Comparison of ENCODE assay signal across 8 cellular contexts in genomic region chr9:95772320-95773060, GRCh38.
DNase-seq lines count a peak whose midpoint lies in the region; ATAC-seq lines count a peak whose summit lies in the region.

No MANE protein-coding gene starts in this region.

- H3K27ac Mint-ChIP-seq in activated naive CD8-positive, alpha-beta T cell treated with anti-CD3 and anti-CD28 coated beads, Interleukin-2, amount 10 ng/mL, durations not matched to agents 7 days and 5 days, result peak overlapping the region; percentile 37

- peaks cover 8% of the 10 kb centered on the region for H3K4me1 Mint-ChIP-seq in activated naive CD8-positive, alpha-beta T cell treated with anti-CD3 and anti-CD28 coated beads, Interleukin-2, amount 10 ng/mL, durations not matched to agents 7 days and 5 days

- no peaks in the 10 kb centered on the region for H3K9me3 Mint-ChIP-seq in activated naive CD8-positive, alpha-beta T cell treated with anti-CD3 and anti-CD28 coated beads, Interleukin-2, amount 10 ng/mL, durations not matched to agents 7 days and 5 days

- DNase-seq in HT1080 (ENCODE audit: low read depth) (peak; percentile 17), iPS-NIHi11 (ENCODE audit: low spot score) (peak; percentile 64), NK-92 (lab: John Stamatoyannopoulos, UW; ENCODE audit: unreplicated experiment) (no peak), NCI-H526 treated with DMSO at 0.1 percent for 48 hours (lab: John Stamatoyannopoulos, UW) (no peak)
- peak; percentile 40 for DNase-seq in activated naive CD8-positive, alpha-beta T cell treated with anti-CD3 and anti-CD28 coated beads, Interleukin-2, amount 10 ng/mL, durations not matched to agents 7 days and 5 days
- peak; percentile 30 for DNase-seq in stimulated activated CD8-positive, alpha-beta memory T cell treated with anti-CD3 and anti-CD28 coated beads, Interleukin-4, amount 100 ng/mL, for 48 hours
- no peak for DNase-seq in activated CD4-positive, alpha-beta T cell treated with anti-CD3 and anti-CD28 coated beads, Interleukin-2, amount 50 U/mL, for 48 hours

- peak; percentile 58 for ATAC-seq in activated naive CD8-positive, alpha-beta T cell treated with anti-CD3 and anti-CD28 coated beads, Interleukin-2, amount 10 ng/mL, durations not matched to agents 7 days and 5 days (ENCODE audit: low read depth)
- no peak for ATAC-seq in HG02870 (IDR thresholded peaks at IDR 0.05; ENCODE audit: unreplicated experiment)

- H3K27me3 Mint-ChIP-seq in activated naive CD8-positive, alpha-beta T cell treated with anti-CD3 and anti-CD28 coated beads, Interleukin-2, amount 10 ng/mL, durations not matched to agents 7 days and 5 days, result peaks cover 24% of the 10 kb centered on the region

- POLR2A ChIA-PET in activated naive CD8-positive, alpha-beta T cell treated with anti-CD3 and anti-CD28 coated beads, Interleukin-2, amount 10 ng/mL, durations not matched to agents 7 days and 5 days (lab: Charles Lee), result interaction anchor here (1.0 kb wide), 1 partner anchor 103 kb away, joined by 4 read pairs; the partner anchor contains the start of gene ERCC6L2

- peak overlapping the region; percentile 68 for H3K4me3 Mint-ChIP-seq in activated naive CD8-positive, alpha-beta T cell treated with anti-CD3 and anti-CD28 coated beads, Interleukin-2, amount 10 ng/mL, durations not matched to agents 7 days and 5 days

- no peaks in the 10 kb centered on the region for H3K36me3 Mint-ChIP-seq in activated naive CD8-positive, alpha-beta T cell treated with anti-CD3 and anti-CD28 coated beads, Interleukin-2, amount 10 ng/mL, durations not matched to agents 7 days and 5 days

Comparison
In these comparisons a context has a peak if more than half of its experiments do, and no peak if none do; other contexts are left out.
1. DNase-seq: peak in HT1080 (single experiment), activated naive CD8-positive, alpha-beta T cell treated with anti-CD3 and anti-CD28 coated beads, Interleukin-2, amount 10 ng/mL, durations not matched to agents 7 days and 5 days (single experiment), iPS-NIHi11 (single experiment) and stimulated activated CD8-positive, alpha-beta memory T cell treated with anti-CD3 and anti-CD28 coated beads, Interleukin-4, amount 100 ng/mL, for 48 hours (single experiment); none in activated CD4-positive, alpha-beta T cell treated with anti-CD3 and anti-CD28 coated beads, Interleukin-2, amount 50 U/mL, for 48 hours (0 of 2), NK-92 (single experiment) and NCI-H526 treated with DMSO at 0.1 percent for 48 hours (single experiment).